8 cellular contexts compared by ENCODE assay signal in genomic region chr10:29587708-29588639, GRCh38. TPM values are rescaled to one million over a fixed set of nuclear protein-coding genes. Genes with fewer than 3 reads are reported as not detected.
DNase-seq lines count a peak whose midpoint lies in the region; ATAC-seq, FAIRE-seq and TF ChIP-seq lines count a peak whose summit lies in the region.
"Not testable (repeated sequence)": the region's sequence is repeated elsewhere in the genome, so short reads cannot be mapped to it uniquely, and the experiment has no call there.

No MANE protein-coding gene starts in this region.

- TF ChIP-seq CTCF in CD14-positive monocyte (IDR thresholded peaks at IDR 0.05); WTC11 (IDR thresholded peaks at IDR 0.05); foreskin keratinocyte (conservative IDR thresholded peaks at IDR 0.05); parathyroid adenoma (IDR thresholded peaks at IDR 0.05); thoracic aorta (IDR thresholded peaks at IDR 0.05): not testable (repeated sequence)

- peak overlapping the region; percentile 48 for H3K27ac ChIP-seq in foreskin keratinocyte
- peak overlapping the region; percentile 75 for H3K27ac ChIP-seq in parathyroid adenoma
- H3K27ac ChIP-seq in thoracic aorta: peak overlapping the region; percentile 81 to 85

- ATAC-seq in WTC11: not testable (repeated sequence)
- ATAC-seq in foreskin keratinocyte (peak; percentile 6), left lobe of liver (peak; percentile 11), thoracic aorta (ENCODE audit: insufficient number of reproducible peaks, low FRiP score, low read depth) (peak; percentile 18)

- H3K4me3 Mint-ChIP-seq in CD14-positive monocyte (peak overlapping the region in 1 of 2 donors; percentile 59), WTC11 (peak overlapping the region; percentile 51)

- H3K9me3 ChIP-seq in parathyroid adenoma (ENCODE audit: control insufficient read depth, low read length); thoracic aorta: not testable (repeated sequence)

- H3K36me3 ChIP-seq in parathyroid adenoma (ENCODE audit: control insufficient read depth, insufficient read depth, low read length); thoracic aorta: not testable (repeated sequence)

- not testable (repeated sequence) for H3K9ac ChIP-seq in parathyroid adenoma

- H3K27me3 Mint-ChIP-seq in CD14-positive monocyte (ENCODE audit: low read depth in 3 of 3); WTC11 (ENCODE audit: low read depth): not testable (repeated sequence)

- H3K4me3 ChIP-seq in parathyroid adenoma (ENCODE audit: low read depth, low read length); thoracic aorta: not testable (repeated sequence)

- H3K36me3 Mint-ChIP-seq in CD14-positive monocyte (peaks cover 19 to 25% of the 10 kb centered on the region in 2 donors), WTC11 (peaks cover 11% of the 10 kb centered on the region; the same call in 1 of the 2 replicates)

- CTCF ChIA-PET in WTC11 (lab: Charles Lee): interaction anchor here (1.4 to 2.6 kb wide), 3 partner anchors 53 to 92 kb away, joined by 4 to 18 read pairs (median 10); no protein-coding TSS in a partner anchor

- H3K4me2 ChIP-seq in parathyroid adenoma (ENCODE audit: low read length): peak overlapping the region; percentile 36

- H3K4me1 ChIP-seq in foreskin keratinocyte (peaks cover 28% of the 10 kb centered on the region), parathyroid adenoma (peaks cover 22% of the 10 kb centered on the region), thoracic aorta (ENCODE audit: control insufficient read depth in 1 of 2, low read depth in 2 of 2) (peaks cover 47 to 97% of the 10 kb centered on the region in 2 donors)

- peak overlapping the region; percentile 84 to 96 (median 91) for H3K27ac Mint-ChIP-seq in CD14-positive monocyte
- peak overlapping the region; percentile 90 for H3K27ac Mint-ChIP-seq in WTC11

- POLR2A ChIA-PET in WTC11 (lab: Charles Lee): not testable (repeated sequence)

- H3K9me3 Mint-ChIP-seq in CD14-positive monocyte: not testable (repeated sequence)
- peaks cover 12% of the 10 kb centered on the region for H3K9me3 Mint-ChIP-seq in WTC11

- not testable (repeated sequence) for H3K79me2 ChIP-seq in parathyroid adenoma

- not testable (repeated sequence) for H2AFZ ChIP-seq in parathyroid adenoma

- H3K27me3 ChIP-seq in foreskin keratinocyte; parathyroid adenoma (ENCODE audit: control insufficient read depth, insufficient read depth, low read length); thoracic aorta (replicated peaks; ENCODE audit: insufficient read depth): not testable (repeated sequence)

- FAIRE-seq in HTR-8/SVneo (lab: Jason Lieb, UNC): peak; percentile 48

- DNase-seq in CD14-positive monocyte (ENCODE audit: low spot score); WTC11 (ENCODE audit: low spot score); foreskin keratinocyte; left lobe of liver (ENCODE audit: low spot score); thoracic aorta (ENCODE audit: low spot score): not testable (repeated sequence)
- peak; percentile 37 for DNase-seq in HTR-8/SVneo (ENCODE audit: insufficient read length, low spot score)
- DNase-seq in dermis microvascular lymphatic vessel endothelial cell (ENCODE audit: low read depth in 2 of 2): peak; percentile 12 to 51

- intact Hi-C loops in CD14-positive monocyte (cut with micrococcal nuclease): loop anchor here in 1 of 2 donors (5.0 kb wide), 1 partner anchor 76 kb away; no protein-coding TSS in a partner anchor

- H3K4me1 Mint-ChIP-seq in CD14-positive monocyte: peaks cover 40% of the 10 kb centered on the region
- peaks cover 66% of the 10 kb centered on the region for H3K4me1 Mint-ChIP-seq in WTC11

RNA-seq across cellular contexts. Expression of gene SVIL, which starts 46.8 kb away (rescaled TPM):
- polyA plus RNA-seq in CD14-positive monocyte: 1 to 10 TPM; 2.1 to 5.8 TPM
- total RNA-seq in WTC11 (2021): 27.1 to 28.7 TPM (median 28.0 TPM) in 3 replicates
- 62.6 and 79.6 TPM in 2 replicates for total RNA-seq in dermis microvascular lymphatic vessel endothelial cell
- total RNA-seq in foreskin keratinocyte: 26.9 and 27.1 TPM in 2 replicates
- 4.8 and 4.9 TPM in 2 replicates for polyA plus RNA-seq in foreskin keratinocyte
- 16.2 TPM for total RNA-seq in left lobe of liver
- total RNA-seq in thoracic aorta: 100 to 1,000 TPM; 349 to 483 TPM
